Comparison of ENCODE assay signal across 13 cellular contexts in the genomic region with DNA sequence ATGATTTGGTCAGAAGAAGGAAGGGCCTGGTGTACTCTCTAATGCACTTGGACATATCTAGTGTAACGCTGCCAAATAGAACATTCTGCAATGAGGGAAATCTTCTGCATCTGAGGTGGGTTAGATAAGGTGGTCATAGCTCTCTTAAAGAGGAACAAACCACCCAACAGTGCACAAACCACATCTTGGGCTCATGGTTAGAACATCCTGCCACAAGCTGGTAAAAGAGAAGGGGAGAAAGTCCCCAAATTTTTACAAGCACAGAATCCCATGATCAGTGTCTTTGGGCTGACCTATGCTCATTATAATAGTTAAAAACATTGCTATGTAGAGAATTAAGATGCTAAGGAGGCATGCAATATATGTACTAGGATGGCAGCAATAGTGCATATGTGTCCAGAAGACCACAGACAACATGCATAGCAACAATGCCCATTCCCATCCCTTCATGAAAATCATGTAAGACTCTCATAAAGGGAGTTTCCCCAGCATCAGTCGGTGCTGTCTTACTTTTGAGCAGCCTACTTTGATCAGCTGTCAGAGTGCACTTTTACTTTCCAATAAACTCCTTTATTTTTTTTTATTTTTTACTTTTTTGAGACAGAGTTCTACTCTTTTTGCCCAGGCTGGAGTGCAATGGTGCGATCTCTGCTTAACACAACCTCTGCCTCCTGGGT.
A peak's percentile ranks its signal among the peaks of the same experiment; 100 is the strongest.
DNase-seq lines count a peak whose midpoint lies in the region; ATAC-seq and TF ChIP-seq lines count a peak whose summit lies in the region.
"Had no signal": no experiment of that assay in that cellular context is flagged by ENCODE, and none has a peak within 500 bp of the region (broad histone marks: within the 10 kb centered on the region; RNA-seq: fewer than 3 reads in every experiment).

No MANE protein-coding gene starts in this region.

- no peak for TF ChIP-seq CTCF in SU-DHL-6 (IDR thresholded peaks at IDR 0.05; ENCODE audit: insufficient read depth, low read length, poor library complexity, severe bottlenecking)

- no peak overlapping the region for H3K4me2 ChIP-seq in SU-DHL-6 (ENCODE audit: low read depth, low read length, poor library complexity, severe bottlenecking)

- peak overlapping the region; percentile 19 for H2AFZ ChIP-seq in SU-DHL-6 (ENCODE audit: low read depth, low read length, severe bottlenecking)

- ATAC-seq in GM18499 (IDR thresholded peaks at IDR 0.05; ENCODE audit: insufficient read depth, unreplicated experiment) (peak; percentile 46), GM19463 (IDR thresholded peaks at IDR 0.05; ENCODE audit: unreplicated experiment) (peak; percentile 76), HG03097 (IDR thresholded peaks at IDR 0.05; ENCODE audit: low FRiP score, unreplicated experiment) (peak; percentile 58)
- ATAC-seq: right lobe of liver had no signal

- DNase-seq in cortex of kidney (lab: John Stamatoyannopoulos, UW), result no peak
- DNase-seq in foreskin melanocyte, result no peak
- no peak for DNase-seq in NCI-H1048 (lab: John Stamatoyannopoulos, UW)
- no peak for DNase-seq in activated naive CD4-positive, alpha-beta T cell treated with Interleukin-2 at 50 U/mL for 16 hours
- DNase-seq: activated naive CD4-positive, alpha-beta T cell treated with anti-CD3 and anti-CD28 coated beads, Interleukin-2, amount 50 U/mL, for 16 hours; glutamatergic neuron; NCI-H1105; right lobe of liver had no signal

- no peaks in the 10 kb centered on the region for H3K9me3 ChIP-seq in SU-DHL-6 (ENCODE audit: insufficient read depth, low read length)
- H3K9me3 ChIP-seq: BLaER1 treated with 17β-estradiol and CSF1 and Interleukin-3, amounts not matched to agents 10 nM and 100 nM; right lobe of liver had no signal

- H3K27me3 ChIP-seq in SU-DHL-6 (ENCODE audit: low read length), result no peaks in the 10 kb centered on the region
- H3K27me3 ChIP-seq: right lobe of liver had no signal

- H4K20me1 ChIP-seq in SU-DHL-6 (ENCODE audit: low read depth, low read length), result no peaks in the 10 kb centered on the region
- H4K20me1 ChIP-seq: BLaER1 treated with 17β-estradiol and CSF1 and Interleukin-3, amounts not matched to agents 10 nM and 100 nM had no signal

- H3K79me2 ChIP-seq in SU-DHL-6 (ENCODE audit: insufficient read depth, low read length), result no peaks in the 10 kb centered on the region

- no peaks in the 10 kb centered on the region for H3K9me2 ChIP-seq in SU-DHL-6 (replicated peaks; ENCODE audit: insufficient read depth, low read length)

- H3F3A ChIP-seq in SU-DHL-6 (ENCODE audit: insufficient read depth), result no peaks in the 10 kb centered on the region

- no peak overlapping the region for H3K9ac ChIP-seq in SU-DHL-6 (ENCODE audit: low read length)
- H3K9ac ChIP-seq: BLaER1 treated with 17β-estradiol and CSF1 and Interleukin-3, amounts not matched to agents 10 nM and 100 nM had no signal

- no peak overlapping the region for H3K4me3 ChIP-seq in SU-DHL-6 (ENCODE audit: insufficient read depth, low read length, poor library complexity, severe bottlenecking)
- H3K4me3 ChIP-seq: BLaER1 treated with 17β-estradiol and CSF1 and Interleukin-3, amounts not matched to agents 10 nM and 100 nM; right lobe of liver had no signal

- no peak overlapping the region for H3K27ac ChIP-seq in SU-DHL-6 (ENCODE audit: low read depth, low read length)
- H3K27ac ChIP-seq: BLaER1 treated with 17β-estradiol and CSF1 and Interleukin-3, amounts not matched to agents 10 nM and 100 nM; right lobe of liver had no signal

- H3K36me3 ChIP-seq in SU-DHL-6 (ENCODE audit: low read length), result no peaks in the 10 kb centered on the region
- H3K36me3 ChIP-seq: BLaER1 treated with 17β-estradiol and CSF1 and Interleukin-3, amounts not matched to agents 10 nM and 100 nM; right lobe of liver had no signal
